8 cellular contexts compared by ENCODE assay signal in genomic region chr10:79068203-79068561, GRCh38. TPM values are rescaled to one million over a fixed set of nuclear protein-coding genes. Genes with fewer than 3 reads are reported as not detected.
DNase-seq lines count a peak whose midpoint lies in the region; ATAC-seq and FAIRE-seq lines count a peak whose summit lies in the region.

No MANE protein-coding gene starts in this region.

- CTCF ChIA-PET in naive thymus-derived CD4-positive, alpha-beta T cell (lab: Charles Lee), result interaction anchor here (0.7 kb wide), 1 partner anchor 44 kb away, joined by 3 read pairs; no protein-coding TSS in a partner anchor

- POLR2A ChIA-PET in naive thymus-derived CD4-positive, alpha-beta T cell (lab: Charles Lee), result interaction anchor here (0.7 to 1.0 kb wide), 2 partner anchors 10 to 16 kb away, joined by 3 read pairs; no protein-coding TSS in a partner anchor

- peak overlapping the region; percentile 62 for H3K27ac ChIP-seq in naive thymus-derived CD4-positive, alpha-beta T cell (ENCODE audit: low read depth, low read length)

- no peaks in the 10 kb centered on the region for H3K27me3 ChIP-seq in naive thymus-derived CD4-positive, alpha-beta T cell (ENCODE audit: control insufficient read depth in 2 of 2, insufficient read depth in 2 of 2, low read length in 2 of 2)

- H3K4me1 ChIP-seq in naive thymus-derived CD4-positive, alpha-beta T cell (ENCODE audit: control insufficient read depth in 2 of 2, insufficient read depth in 2 of 2, low read length in 2 of 2), result peaks cover 12 to 30% of the 10 kb centered on the region in 2 donors

- intact Hi-C loops in naive thymus-derived CD4-positive, alpha-beta T cell (cut with micrococcal nuclease), result loop anchor here (1.0 to 10.0 kb wide), 20 partner anchors 20 to 1399 kb away; partner anchors contain the start of genes RPS24 (in 2 of the 2), POLR3A (in 1 of the 2), PPIF (in 1 of the 2) and ZCCHC24 (in 1 of the 2)

- no peak for FAIRE-seq in GM19239 (lab: Jason Lieb, UNC)

- H3K4me3 ChIP-seq in naive thymus-derived CD4-positive, alpha-beta T cell (ENCODE audit: low read length), result peak overlapping the region; percentile 83

- no peaks in the 10 kb centered on the region for H3K9me3 ChIP-seq in naive thymus-derived CD4-positive, alpha-beta T cell (ENCODE audit: control insufficient read depth in 2 of 3, low read length in 3 of 3)

- H3K4me3 Mint-ChIP-seq in central memory CD8-positive, alpha-beta T cell, result peak overlapping the region; percentile 89
- peak overlapping the region; percentile 80 to 98 (median 92) for H3K4me3 Mint-ChIP-seq in naive thymus-derived CD4-positive, alpha-beta T cell

- peak; percentile 72 for DNase-seq in DMS53 (lab: John Stamatoyannopoulos, UW)
- no peak for DNase-seq in DMS53 treated with DMSO at 0.1 percent for 48 hours (lab: John Stamatoyannopoulos, UW; ENCODE audit: unreplicated experiment)
- DNase-seq in T-helper 1 cell, result peak in 3 of 5 donors; percentile 22 to 28 (median 27)
- no peak for DNase-seq in central memory CD8-positive, alpha-beta T cell (ENCODE audit: low spot score in 2 of 2)
- peak in 6 of 9 donors; percentile 18 to 59 (median 34) for DNase-seq in naive thymus-derived CD4-positive, alpha-beta T cell
- no peak for DNase-seq in GM19239 (ENCODE audit: insufficient read length, low spot score)

- H3K36me3 Mint-ChIP-seq in central memory CD8-positive, alpha-beta T cell (ENCODE audit: insufficient read depth), result peaks cover 5% of the 10 kb centered on the region
- H3K36me3 Mint-ChIP-seq in naive thymus-derived CD4-positive, alpha-beta T cell, result no peaks in the 10 kb centered on the region

- H3K4me1 Mint-ChIP-seq in central memory CD8-positive, alpha-beta T cell, result peaks cover 45% of the 10 kb centered on the region
- H3K4me1 Mint-ChIP-seq in naive thymus-derived CD4-positive, alpha-beta T cell, result peaks cover 24 to 66% (median 55%) of the 10 kb centered on the region in 7 donors

- no peak for ATAC-seq in central memory CD8-positive, alpha-beta T cell (replicated peaks; ENCODE audit: extremely low read depth, poor library complexity, severe bottlenecking)
- ATAC-seq in naive thymus-derived CD4-positive, alpha-beta T cell, result no peak
- no peak for ATAC-seq in GM19328 (IDR thresholded peaks at IDR 0.05; ENCODE audit: unreplicated experiment)
- ATAC-seq in HG02623 (IDR thresholded peaks at IDR 0.05; ENCODE audit: unreplicated experiment), result no peak

- H3K27ac Mint-ChIP-seq in central memory CD8-positive, alpha-beta T cell (ENCODE audit: low read depth), result peak overlapping the region; percentile 89
- H3K27ac Mint-ChIP-seq in naive thymus-derived CD4-positive, alpha-beta T cell, result peak overlapping the region in 6 of 9 donors; percentile 36 to 91 (median 77)

- no peaks in the 10 kb centered on the region for H3K9me3 Mint-ChIP-seq in central memory CD8-positive, alpha-beta T cell
- H3K9me3 Mint-ChIP-seq in naive thymus-derived CD4-positive, alpha-beta T cell, result no peaks in the 10 kb centered on the region

- no peaks in the 10 kb centered on the region for H3K36me3 ChIP-seq in naive thymus-derived CD4-positive, alpha-beta T cell (ENCODE audit: control insufficient read depth in 2 of 3, insufficient read depth in 3 of 3, low read length in 3 of 3)

- no peaks in the 10 kb centered on the region for H3K27me3 Mint-ChIP-seq in central memory CD8-positive, alpha-beta T cell
- peaks cover 0 to 23% (median 0%) of the 10 kb centered on the region in 5 donors for H3K27me3 Mint-ChIP-seq in naive thymus-derived CD4-positive, alpha-beta T cell

RNA-seq across cellular contexts. Expression of gene ZMIZ1, which starts 0.6 kb away (rescaled TPM):
- 10 to 100 TPM; 13.5 to 57.2 (median 24.5) TPM for total RNA-seq in naive thymus-derived CD4-positive, alpha-beta T cell
- polyA plus RNA-seq in naive thymus-derived CD4-positive, alpha-beta T cell, result 1 to 10 TPM; 1.8 to 4.2 TPM

Comparison
In these comparisons a context has a peak if more than half of its experiments do, and no peak if none do; other contexts are left out.
1. DNase-seq: peak in DMS53 (single experiment), T-helper 1 cell (3 of 5) and naive thymus-derived CD4-positive, alpha-beta T cell (6 of 9); none in DMS53 treated with DMSO at 0.1 percent for 48 hours (single experiment), central memory CD8-positive, alpha-beta T cell (0 of 2) and GM19239 (single experiment).